In the genomic region with DNA sequence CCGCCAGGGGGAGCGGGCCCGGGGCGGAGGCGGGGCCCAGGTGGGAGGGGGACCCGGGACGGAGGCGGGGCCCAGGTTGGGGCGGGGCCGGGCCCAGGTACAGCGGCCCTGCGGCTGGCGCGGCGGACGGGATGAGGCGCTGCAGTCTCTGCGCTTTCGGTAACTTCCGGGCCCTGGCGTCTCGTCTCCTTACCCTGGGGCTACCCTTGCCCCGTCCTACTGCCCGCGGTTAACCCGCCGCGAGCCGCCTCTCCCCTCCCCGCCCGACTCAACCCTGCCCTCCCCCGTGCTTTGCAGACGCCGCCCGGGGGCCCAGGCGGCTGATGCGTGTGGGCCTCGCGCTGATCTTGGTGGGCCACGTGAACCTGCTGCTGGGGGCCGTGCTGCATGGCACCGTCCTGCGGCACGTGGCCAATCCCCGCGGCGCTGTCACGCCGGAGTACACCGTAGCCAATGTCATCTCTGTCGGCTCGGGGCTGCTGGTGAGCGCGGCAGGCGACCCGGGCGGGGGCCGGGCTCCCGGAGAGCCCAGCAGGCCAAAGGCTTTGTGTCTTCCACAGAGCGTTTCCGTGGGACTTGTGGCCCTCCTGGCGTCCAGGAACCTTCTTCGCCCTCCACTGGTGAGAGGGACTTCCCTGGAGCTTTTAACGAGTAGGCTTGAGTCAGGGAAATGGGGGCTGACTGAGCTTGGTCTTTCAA, we compare ENCODE assay signal across 8 cellular contexts. TPM values are rescaled to one million over a fixed set of nuclear protein-coding genes. Genes with fewer than 3 reads are reported as not detected.
DNase-seq lines count a peak whose midpoint lies in the region; ATAC-seq and TF ChIP-seq lines count a peak whose summit lies in the region.

KRTCAP3 (plus strand) TSS at position 100 of the 699 bp plus-strand sequence; CDS start at position 132, 32 bp downstream.

- ATAC-seq in left lobe of liver (peak; percentile 95), HG03280 (IDR thresholded peaks at IDR 0.05; ENCODE audit: unreplicated experiment) (no peak), GM18861 (IDR thresholded peaks at IDR 0.05; ENCODE audit: unreplicated experiment) (no peak)

- H3K4me1 ChIP-seq in ascending aorta = peaks cover 0 to 9% of the 10 kb centered on the region in 2 donors

- intact Hi-C loops in ascending aorta (cut with DNase I) = no loop called here

- TF ChIP-seq CTCF in ascending aorta (IDR thresholded peaks at IDR 0.05) = no peak

- peak; percentile 8 for DNase-seq in EH (ENCODE audit: low read depth)
- peak; percentile 84 for DNase-seq in NCI-H69 (lab: John Stamatoyannopoulos, UW)
- DNase-seq in ascending aorta (ENCODE audit: low spot score in 2 of 2) = no peak
- peak; percentile 69 for DNase-seq in left lobe of liver (ENCODE audit: low spot score)
- peak; percentile 36 for DNase-seq in stimulated activated CD8-positive, alpha-beta memory T cell treated with anti-CD3 and anti-CD28 coated beads, Interleukin-4, amount 100 ng/mL, for 48 hours
- DNase-seq in superior temporal gyrus (ENCODE audit: extremely low spot score) = no peak

- H3K27ac ChIP-seq in ascending aorta = peak within 1 kb of the TSS; percentile 59 to 67

- no peaks in the 10 kb centered on the region for H3K27me3 ChIP-seq in ascending aorta

- peak within 1 kb of the TSS in 1 of 2 donors; percentile 25 for H3K4me3 ChIP-seq in ascending aorta

- H3K9me3 ChIP-seq in ascending aorta = no peaks in the 10 kb centered on the region

- H3K36me3 ChIP-seq in ascending aorta = peaks cover 53 to 61% of the 10 kb centered on the region in 2 donors

RNA-seq across cellular contexts. Expression of gene KRTCAP3, which starts in this region (rescaled TPM):
- total RNA-seq in ascending aorta (not detected), left lobe of liver (7.1 TPM)

Comparison
In these comparisons a context has a peak if more than half of its experiments do, and no peak if none do; other contexts are left out.
1. DNase-seq: peak in EH (single experiment), NCI-H69 (single experiment), left lobe of liver (single experiment) and stimulated activated CD8-positive, alpha-beta memory T cell treated with anti-CD3 and anti-CD28 coated beads, Interleukin-4, amount 100 ng/mL, for 48 hours (single experiment); none in ascending aorta (0 of 2) and superior temporal gyrus (single experiment).